In the genomic region with DNA sequence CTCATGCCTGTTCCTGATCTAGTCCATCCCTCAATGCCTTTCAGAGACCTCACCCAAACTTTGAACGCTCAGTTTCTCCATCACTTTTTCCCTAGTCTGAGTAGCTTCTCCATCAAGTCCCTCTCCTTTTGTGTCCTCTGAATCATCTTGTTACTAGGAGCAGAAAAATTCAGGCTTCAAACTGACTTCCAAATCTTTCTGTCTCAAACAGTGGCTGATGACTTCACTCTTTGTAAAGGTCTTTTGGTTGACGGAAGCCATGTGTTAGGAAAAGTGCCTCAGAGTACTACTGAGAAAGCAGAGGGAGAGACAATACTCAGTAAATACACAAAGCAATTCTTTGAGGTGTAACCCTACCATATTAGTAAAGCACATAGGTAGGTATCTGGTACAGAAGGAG, we compare ENCODE assay signal across 1 cellular context.
TF ChIP-seq lines count a peak whose summit lies in the region.

No MANE protein-coding gene starts in this region.

TF ChIP-seq in IMR-90, 13 proteins besides CTCF, POLR2A, EP300 and RAD21 (continued from another document):
- no peak for TF ChIP-seq FOS (IDR thresholded peaks at IDR 0.05; ENCODE audit: low read depth, low read length)
- TF ChIP-seq MXI1 (IDR thresholded peaks at IDR 0.05; ENCODE audit: borderline replicate concordance, low read depth, low read length): peak; percentile 35; the same call in 1 of the 2 replicates
- no peak for TF ChIP-seq BHLHE40 (IDR thresholded peaks at IDR 0.05; ENCODE audit: low read depth, low read length)
- no peak for TF ChIP-seq RFX5 (IDR thresholded peaks at IDR 0.05; ENCODE audit: low read depth, low read length)
